16 cellular contexts compared by ENCODE assay signal in the genomic region with DNA sequence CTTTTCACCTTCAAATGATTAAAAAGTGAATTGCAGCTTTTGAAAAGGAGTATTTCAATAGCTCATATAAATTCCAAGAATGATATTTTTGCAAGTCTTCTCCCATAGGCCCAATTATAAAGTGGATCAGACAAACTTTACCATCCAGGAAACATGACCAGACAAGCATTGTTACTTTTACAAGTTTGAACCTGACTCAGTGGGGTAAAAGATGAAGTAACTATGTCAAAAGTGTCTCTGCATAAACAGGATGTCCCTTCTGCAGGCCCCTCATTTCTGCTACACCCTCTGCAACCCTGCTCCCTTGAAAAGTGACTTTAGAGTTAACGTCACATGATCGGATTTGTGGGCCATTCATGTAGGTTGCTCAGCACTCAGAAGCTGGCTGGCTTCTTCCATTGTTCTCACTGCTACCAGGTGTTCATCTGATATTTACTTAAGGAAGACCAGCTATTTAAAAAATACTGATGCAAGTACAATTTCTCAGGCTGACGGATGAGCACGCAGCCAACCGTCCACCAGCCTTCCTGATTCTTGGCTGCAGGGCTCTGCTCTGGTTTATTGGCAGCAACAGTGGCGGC.
DNase-seq lines count a peak whose midpoint lies in the region; ATAC-seq lines count a peak whose summit lies in the region.
"Had no signal": no experiment of that assay in that cellular context is flagged by ENCODE, and none has a peak within 500 bp of the region (broad histone marks: within the 10 kb centered on the region; RNA-seq: fewer than 3 reads in every experiment).

No MANE protein-coding gene starts in this region.

- no peaks in the 10 kb centered on the region for H3K4me1 Mint-ChIP-seq in activated T-cell treated with anti-CD3 and anti-CD28 coated beads, Interleukin-2, amount 50 U/mL, for 24 hours (ENCODE audit: low read depth)
- H3K4me1 Mint-ChIP-seq: activated naive CD4-positive, alpha-beta T cell treated with anti-CD3 and anti-CD28 coated beads, Interleukin-2, amount 50 U/mL, for 24 hours had no signal

- H3K27me3 Mint-ChIP-seq in activated T-cell treated with anti-CD3 and anti-CD28 coated beads, Interleukin-2, amount 50 U/mL, for 24 hours = no peaks in the 10 kb centered on the region
- H3K27me3 Mint-ChIP-seq: activated naive CD4-positive, alpha-beta T cell treated with anti-CD3 and anti-CD28 coated beads, Interleukin-2, amount 50 U/mL, for 24 hours; brain had no signal

- no peak overlapping the region for H3K27ac Mint-ChIP-seq in activated T-cell treated with anti-CD3 and anti-CD28 coated beads, Interleukin-2, amount 50 U/mL, for 24 hours
- H3K27ac Mint-ChIP-seq: activated naive CD4-positive, alpha-beta T cell treated with anti-CD3 and anti-CD28 coated beads, Interleukin-2, amount 50 U/mL, for 24 hours; T-helper 2 cell treated with Interferon-gamma antibody and Interleukin-4, amounts not matched to agents 5 μg/mL and 100 μg/mL, for 36 hours had no signal

- DNase-seq in DMS53 (lab: John Stamatoyannopoulos, UW) (peak; percentile 10), DMS53 treated with DMSO at 0.1 percent for 48 hours (lab: John Stamatoyannopoulos, UW; ENCODE audit: unreplicated experiment) (no peak), HPDE6-E6E7 (ENCODE audit: extremely low spot score) (peak; percentile 14), NOMO-1 treated with DMSO at 0.1 percent for 48 hours (lab: John Stamatoyannopoulos, UW; ENCODE audit: unreplicated experiment) (peak; percentile 35), epithelial cell of prostate (ENCODE audit: low read depth, low spot score) (no peak), inferior parietal cortex (ENCODE audit: extremely low spot score) (no peak)
- DNase-seq in activated T-cell treated with anti-CD3 and anti-CD28 coated beads, Interleukin-2, amount 50 U/mL, for 24 hours = no peak
- DNase-seq: activated CD4-positive, CD25-positive, alpha-beta regulatory T cell treated with anti-CD3 and anti-CD28 coated beads, Interleukin-2, amount 50 U/mL, for 72 hours; NCI-H1436; NCI-H226; stimulated activated naive CD4-positive, alpha-beta T cell had no signal

- peaks cover 98% of the 10 kb centered on the region for H3K36me3 Mint-ChIP-seq in activated T-cell treated with anti-CD3 and anti-CD28 coated beads, Interleukin-2, amount 50 U/mL, for 24 hours (ENCODE audit: low read depth)

- no peak for ATAC-seq in HG02610 (IDR thresholded peaks at IDR 0.05; ENCODE audit: unreplicated experiment)

- peak overlapping the region; percentile 66 for H3K27ac ChIP-seq in epithelial cell of prostate
- H3K27ac ChIP-seq: right lobe of liver had no signal

- H3K9me3 Mint-ChIP-seq in activated T-cell treated with anti-CD3 and anti-CD28 coated beads, Interleukin-2, amount 50 U/mL, for 24 hours = no peaks in the 10 kb centered on the region
- H3K9me3 Mint-ChIP-seq: activated naive CD4-positive, alpha-beta T cell treated with anti-CD3 and anti-CD28 coated beads, Interleukin-2, amount 50 U/mL, for 24 hours; brain; T-helper 2 cell treated with Interferon-gamma antibody and Interleukin-4, amounts not matched to agents 5 μg/mL and 100 μg/mL, for 36 hours had no signal

- H3K4me3 Mint-ChIP-seq in activated T-cell treated with anti-CD3 and anti-CD28 coated beads, Interleukin-2, amount 50 U/mL, for 24 hours = no peak overlapping the region
- H3K4me3 Mint-ChIP-seq: activated naive CD4-positive, alpha-beta T cell treated with anti-CD3 and anti-CD28 coated beads, Interleukin-2, amount 50 U/mL, for 24 hours; brain; T-helper 2 cell treated with Interferon-gamma antibody and Interleukin-4, amounts not matched to agents 5 μg/mL and 100 μg/mL, for 36 hours had no signal

Comparison
In these comparisons a context has a peak if more than half of its experiments do, and no peak if none do; other contexts are left out.
1. DNase-seq: peak in DMS53 (single experiment), HPDE6-E6E7 (single experiment) and NOMO-1 treated with DMSO at 0.1 percent for 48 hours (single experiment); none in DMS53 treated with DMSO at 0.1 percent for 48 hours (single experiment), epithelial cell of prostate (single experiment), inferior parietal cortex (single experiment) and activated T-cell treated with anti-CD3 and anti-CD28 coated beads, Interleukin-2, amount 50 U/mL, for 24 hours (single experiment).